ENCODE assay signal across 16 cellular contexts in genomic region chr3:47901280-47901833, GRCh38.
"Had no signal": no experiment of that assay in that cellular context is flagged by ENCODE, and none has a peak within 500 bp of the region (broad histone marks: within the 10 kb centered on the region; RNA-seq: fewer than 3 reads in every experiment).

No MANE protein-coding gene starts in this region.

- H3K9me3 ChIP-seq: esophagus muscularis mucosa, mucosa of descending colon, tibial artery, uterus had no signal

- H3K36me3 ChIP-seq: uterus had no signal

- ATAC-seq: activated CD8-positive, alpha-beta memory T cell treated with anti-CD3 and anti-CD28 coated beads, Interleukin-2, amount 10 ng/mL, durations not matched to agents 7 days and 5 days; mucosa of descending colon; sciatic nerve; stimulated activated naive B cell treated with anti-CD40 and anti-IgM and Interleukin-4, amounts not matched to agents 10 μg/mL and 1 μg/mL and 100 μg/mL, for 72 hours had no signal

- H3K4me3 ChIP-seq: esophagus muscularis mucosa, hepatocyte, mucosa of descending colon, SK-N-MC, tibial artery, uterus had no signal

- H3K4me1 ChIP-seq: uterus had no signal

- H3K27ac ChIP-seq: hepatocyte, SK-N-MC, tibial artery, uterus had no signal

- DNase-seq: activated CD4-positive, alpha-beta memory T cell treated with anti-CD3 and anti-CD28 coated beads, Interleukin-2, amount 10 ng/mL, durations not matched to agents 7 days and 5 days; activated CD4-positive, alpha-beta T cell treated with anti-CD3 and anti-CD28 coated beads for 4 hours; activated CD8-positive, alpha-beta memory T cell treated with anti-CD3 and anti-CD28 coated beads, Interleukin-2, amount 10 ng/mL, durations not matched to agents 7 days and 5 days; activated naive CD4-positive, alpha-beta T cell treated with anti-CD3 and anti-CD28 coated beads, Interleukin-2, amount 50 U/mL, for 16 hours; aorta; dermis blood vessel endothelial cell; effector memory CD4-positive, alpha-beta T cell; mucosa of descending colon; naive B cell; stimulated activated naive B cell treated with anti-CD40 and anti-IgM and Interleukin-4, amounts not matched to agents 10 μg/mL and 1 μg/mL and 100 μg/mL, for 72 hours; tibial artery; uterus had no signal

- H3K27me3 ChIP-seq: esophagus muscularis mucosa, hepatocyte, tibial artery, uterus had no signal
